In the genomic region with DNA sequence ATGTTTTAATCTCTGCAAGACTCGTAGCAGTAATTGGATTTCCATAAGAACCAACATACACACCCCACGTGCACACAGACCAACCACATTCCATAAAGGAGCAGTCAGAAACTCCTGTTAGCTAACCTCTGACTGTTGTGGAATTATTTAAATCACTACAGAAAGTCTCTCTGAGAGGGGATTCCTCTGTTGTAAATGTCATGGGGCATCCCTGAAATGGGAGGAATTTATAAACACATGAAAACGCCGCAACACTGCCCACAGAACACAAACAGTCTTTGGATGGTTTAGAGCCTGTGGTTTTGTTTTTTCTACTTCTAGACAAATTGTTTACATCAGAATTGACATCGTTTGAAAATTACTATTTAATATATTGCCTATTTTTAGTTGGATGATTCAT, we compare ENCODE assay signal across 20 cellular contexts.
"Had no signal": no experiment of that assay in that cellular context is flagged by ENCODE, and none has a peak within 500 bp of the region (broad histone marks: within the 10 kb centered on the region; RNA-seq: fewer than 3 reads in every experiment).

No MANE protein-coding gene starts in this region.

- DNase-seq: effector memory CD8-positive, alpha-beta T cell; erythroblast; foreskin keratinocyte; kidney; left cardiac atrium; left ventricle myocardium inferior; lower lobe of right lung; naive thymus-derived CD4-positive, alpha-beta T cell; nephron progenitor cell; stimulated activated CD4-positive, alpha-beta T cell treated with anti-CD3 and anti-CD28 coated beads, Interleukin-2, amount 100 ng/mL, for 24 hours; stimulated activated CD4-positive, alpha-beta T cell treated with anti-CD3 and anti-CD28 coated beads, Interleukin-4, amount 100 ng/mL, for 4 hours; stimulated activated naive B cell treated with anti-CD40 and anti-IgM and Interleukin-4, amounts not matched to agents 10 μg/mL and 1 μg/mL and 100 μg/mL, for 72 hours; stomach; substantia nigra; transverse colon had no signal

- FAIRE-seq: kidney had no signal

- H2AFZ ChIP-seq: parathyroid adenoma had no signal

- H3K36me3 Mint-ChIP-seq: memory B cell; naive thymus-derived CD4-positive, alpha-beta T cell; stimulated activated naive B cell treated with anti-CD40 and anti-IgM and Interleukin-4, amounts not matched to agents 10 μg/mL and 1 μg/mL and 100 μg/mL, for 72 hours had no signal

- H3K4me1 Mint-ChIP-seq: memory B cell; naive thymus-derived CD4-positive, alpha-beta T cell; stimulated activated naive B cell treated with anti-CD40 and anti-IgM and Interleukin-4, amounts not matched to agents 10 μg/mL and 1 μg/mL and 100 μg/mL, for 72 hours had no signal

- H3K4me3 Mint-ChIP-seq: effector memory CD8-positive, alpha-beta T cell; memory B cell; naive thymus-derived CD4-positive, alpha-beta T cell; nephron progenitor cell; stimulated activated naive B cell treated with anti-CD40 and anti-IgM and Interleukin-4, amounts not matched to agents 10 μg/mL and 1 μg/mL and 100 μg/mL, for 72 hours had no signal

- H3K27me3 Mint-ChIP-seq: effector memory CD8-positive, alpha-beta T cell; memory B cell; naive thymus-derived CD4-positive, alpha-beta T cell; stimulated activated naive B cell treated with anti-CD40 and anti-IgM and Interleukin-4, amounts not matched to agents 10 μg/mL and 1 μg/mL and 100 μg/mL, for 72 hours had no signal

- H3K79me2 ChIP-seq: parathyroid adenoma had no signal

- H3K4me1 ChIP-seq: foreskin keratinocyte, left ventricle myocardium inferior, lower lobe of right lung, parathyroid adenoma, prostate gland, transverse colon had no signal

- H3K4me3 ChIP-seq: left ventricle myocardium inferior, lower lobe of right lung, prostate gland, stomach, thoracic aorta, transverse colon had no signal

- H3K9ac ChIP-seq: parathyroid adenoma had no signal

- H3K36me3 ChIP-seq: left ventricle myocardium inferior, lower lobe of right lung, prostate gland, stomach, thoracic aorta, transverse colon had no signal

- H3K9me3 ChIP-seq: lower lobe of right lung, prostate gland, stomach, thoracic aorta, transverse colon had no signal

- H3K27me3 ChIP-seq: foreskin keratinocyte, stomach, transverse colon had no signal

- H3K27ac Mint-ChIP-seq: effector memory CD8-positive, alpha-beta T cell; memory B cell; naive thymus-derived CD4-positive, alpha-beta T cell; nephron progenitor cell; stimulated activated naive B cell treated with anti-CD40 and anti-IgM and Interleukin-4, amounts not matched to agents 10 μg/mL and 1 μg/mL and 100 μg/mL, for 72 hours had no signal

- H3K27ac ChIP-seq: foreskin keratinocyte, left ventricle myocardium inferior, lower lobe of right lung, parathyroid adenoma, prostate gland, stomach, thoracic aorta, transverse colon had no signal

- H3K9me3 Mint-ChIP-seq: memory B cell, nephron progenitor cell had no signal

- ATAC-seq: effector memory CD8-positive, alpha-beta T cell; foreskin keratinocyte; left cardiac atrium; lower lobe of right lung; naive thymus-derived CD4-positive, alpha-beta T cell; sciatic nerve; stimulated activated naive B cell treated with anti-CD40 and anti-IgM and Interleukin-4, amounts not matched to agents 10 μg/mL and 1 μg/mL and 100 μg/mL, for 72 hours had no signal
